Comparison of ENCODE assay signal across 9 cellular contexts in genomic region chr7:143284591-143285453, GRCh38. TPM values are rescaled to one million over a fixed set of nuclear protein-coding genes. Genes with fewer than 3 reads are reported as not detected.
DNase-seq lines count a peak whose midpoint lies in the region; FAIRE-seq and TF ChIP-seq lines count a peak whose summit lies in the region.
"Had no signal": no experiment of that assay in that cellular context is flagged by ENCODE, and none has a peak within 500 bp of the region (broad histone marks: within the 10 kb centered on the region; RNA-seq: fewer than 3 reads in every experiment).

TMEM139 (plus strand) TSS chr7:143284958; CDS start chr7:143285958, 1,000 bp downstream.

- H3K27me3 ChIP-seq in HUES48 (ENCODE audit: control insufficient read depth, insufficient read depth, low read length) (peaks cover 29% of the 10 kb centered on the region), iPS DF 6.9 (ENCODE audit: control insufficient read depth, insufficient read depth, low read length) (peaks cover 6% of the 10 kb centered on the region; the same call in 1 of the 2 replicates)
- H3K27me3 ChIP-seq: cardiac muscle cell had no signal

- H3K36me3 ChIP-seq in HUES48 (ENCODE audit: control insufficient read depth, insufficient read depth, low read length) (no peaks in the 10 kb centered on the region), iPS DF 6.9 (ENCODE audit: control insufficient read depth, insufficient read depth, low read length) (no peaks in the 10 kb centered on the region)
- H3K36me3 ChIP-seq: cardiac muscle cell had no signal

- H3K4me3 ChIP-seq in HUES48 (ENCODE audit: low read depth, low read length), result peak within 1 kb of the TSS; percentile 53; the same call in 1 of the 2 replicates
- H3K4me3 ChIP-seq in iPS DF 6.9 (ENCODE audit: low read length), result no peak within 1 kb of the TSS
- peak within 1 kb of the TSS; percentile 46 for H3K4me3 ChIP-seq in retinal pigment epithelial cell (ENCODE audit: low read length)
- H3K4me3 ChIP-seq: cardiac muscle cell had no signal

- TF ChIP-seq CTCF in retinal pigment epithelial cell (conservative IDR thresholded peaks at IDR 0.05; ENCODE audit: low read depth, low read length) (no peak), GM13976 (IDR thresholded peaks at IDR 0.05; ENCODE audit: borderline replicate concordance, control extremely low read depth, extremely low read depth, insufficient read depth, missing control alignments) (no peak), D721Med (IDR thresholded peaks at IDR 0.05; ENCODE audit: insufficient read depth, missing control alignments) (no peak)

- H3K27ac ChIP-seq in HUES48 (ENCODE audit: low read depth, low read length) (no peak within 1 kb of the TSS), iPS DF 6.9 (ENCODE audit: low read length) (no peak within 1 kb of the TSS)
- H3K27ac ChIP-seq: cardiac muscle cell had no signal

- H3K4me1 ChIP-seq in HUES48 (ENCODE audit: control insufficient read depth, insufficient read depth, low read length) (peaks cover 29% of the 10 kb centered on the region), iPS DF 6.9 (ENCODE audit: control insufficient read depth, insufficient read depth, low read length) (peaks cover 7% of the 10 kb centered on the region; the same call in 1 of the 2 replicates)

- in situ Hi-C loops in SK-MEL-5 (cut with HindIII; ENCODE audit: low pct_unique_long_range_greater_than_20kb, low sequenced_read_pairs) (no loop called here), GM13976 (cut with MboI; ENCODE audit: low sequenced_read_pairs, unreplicated experiment) (no loop called here)

- no peak for FAIRE-seq in D721Med (lab: Jason Lieb, UNC)

- H3K9ac ChIP-seq in HUES48 (ENCODE audit: low read depth, low read length), result no peak within 1 kb of the TSS

- TF ChIP-seq POLR2A in erythroblast (IDR thresholded peaks at IDR 0.05; ENCODE audit: low read length), result no peak

- peaks cover 6% of the 10 kb centered on the region for H3K9me3 ChIP-seq in HUES48 (ENCODE audit: control insufficient read depth, insufficient read depth, low read length)
- no peaks in the 10 kb centered on the region for H3K9me3 ChIP-seq in iPS DF 6.9 (ENCODE audit: control insufficient read depth, insufficient read depth, low read length)

- DNase-seq in SK-MEL-5 (ENCODE audit: low read depth, low spot score) (peak; percentile 39), iPS DF 6.9 (ENCODE audit: low read depth, low spot score) (peak; percentile 57), retinal pigment epithelial cell (ENCODE audit: low read depth) (no peak), GM13976 (ENCODE audit: low spot score) (no peak), D721Med (ENCODE audit: insufficient read length, low spot score) (no peak), erythroblast (lab: John Stamatoyannopoulos, UW) (no peak), occipital lobe (lab: John Stamatoyannopoulos, UW) (no peak)

- WGBS in iPS DF 6.9 (ENCODE audit: insufficient coverage, insufficient read length), result no CpG with 5 or more reads among the region's 19 CpGs

RNA-seq across cellular contexts. Expression of gene TMEM139, which starts in this region (rescaled TPM):
- total RNA-seq in SK-MEL-5 (2014; rRNA removed; shearing (Covaris generic)), result not detected in 2 replicates
- 0.37 and 0.39 TPM in 2 replicates for polyA plus RNA-seq in SK-MEL-5 (2015; cell fraction: cytosol; rRNA removed)
- polyA plus RNA-seq in SK-MEL-5 (2015; cell fraction: nucleus; rRNA removed), result 1.5 TPM in 1 of 2 replicates, not detected in the other
- total RNA-seq in occipital lobe, result 0.31 TPM

Comparison
In these comparisons a context has a peak if more than half of its experiments do, and no peak if none do; other contexts are left out.
1. DNase-seq: peak in SK-MEL-5 (single experiment) and iPS DF 6.9 (single experiment); none in retinal pigment epithelial cell (single experiment), GM13976 (single experiment), D721Med (single experiment), erythroblast (0 of 2) and occipital lobe (single experiment).